Comparison of ENCODE assay signal across 10 cellular contexts in genomic region chr10:44628921-44629320, GRCh38.
DNase-seq lines count a peak whose midpoint lies in the region; ATAC-seq and TF ChIP-seq lines count a peak whose summit lies in the region.
"Had no signal": no experiment of that assay in that cellular context is flagged by ENCODE, and none has a peak within 500 bp of the region (broad histone marks: within the 10 kb centered on the region; RNA-seq: fewer than 3 reads in every experiment).

No MANE protein-coding gene starts in this region.

- no CpG with 5 or more reads among the region's 2 CpGs for WGBS in IMR-90 (ENCODE audit: extremely low coverage in 2 of 2, insufficient read length in 1 of 2), 2 experiments
- WGBS in mesendoderm (ENCODE audit: extremely low coverage, insufficient coverage, low lambda C conversion rate), result no CpG with 5 or more reads among the region's 2 CpGs

- POLR2A ChIA-PET in IMR-90 (lab: Charles Lee; ENCODE audit: unreplicated experiment), result no interaction called here

- H2BK120ac ChIP-seq in IMR-90 (ENCODE audit: low read depth, low read length) (peak overlapping the region; percentile 89), mesendoderm (ENCODE audit: low read depth, low read length) (no peak overlapping the region)

- H3K27me3 ChIP-seq in IMR-90 (ENCODE audit: control insufficient read depth, insufficient read depth, low read length) (no peaks in the 10 kb centered on the region), mesendoderm (ENCODE audit: insufficient read depth, low read length, poor library complexity) (no peaks in the 10 kb centered on the region)

- peak; percentile 81 for ATAC-seq in IMR-90 (ENCODE audit: low read depth)

- no peak for TF ChIP-seq RAD21 in IMR-90 (IDR thresholded peaks at IDR 0.05; ENCODE audit: low read length)

- TF ChIP-seq POLR2A in IMR-90 (IDR thresholded peaks at IDR 0.05; ENCODE audit: low read depth, low read length), result no peak

- no peak overlapping the region; the same call in 1 of the 2 replicates for H3K4me3 ChIP-seq in AG09309 (ENCODE audit: control insufficient read depth, low read depth, low read length)
- no peak overlapping the region for H3K4me3 ChIP-seq in IMR-90 (ENCODE audit: insufficient read depth, low read depth, low read length)
- no peak overlapping the region for H3K4me3 ChIP-seq in cardiac fibroblast (replicated peaks in 1 of 2; ENCODE audit: low read depth in 2 of 2, low read length in 2 of 2)
- H3K4me3 ChIP-seq in mesendoderm (ENCODE audit: low read length), result no peak overlapping the region

- H3K56ac ChIP-seq in IMR-90 (ENCODE audit: extremely low read depth, insufficient read depth, low read length), result peak overlapping the region; percentile 47; the same call in 1 of the 2 replicates
- H3K56ac ChIP-seq in mesendoderm (ENCODE audit: low read length), result no peak overlapping the region

- peak overlapping the region; percentile 75 for H2AFZ ChIP-seq in IMR-90 (replicated peaks; ENCODE audit: low read length, poor library complexity)

- H3K18ac ChIP-seq in IMR-90 (ENCODE audit: low read depth, low read length) (peak overlapping the region; percentile 81), mesendoderm (ENCODE audit: low read length) (peak overlapping the region; percentile 18)

- no peaks in the 10 kb centered on the region for H4K20me1 ChIP-seq in IMR-90 (ENCODE audit: insufficient read depth, low read length)

- dilution Hi-C loops in IMR-90 (cut with HindIII; ENCODE audit: low sequenced_read_pairs, unreplicated experiment), result no loop called here

- peak overlapping the region; percentile 93 for H2BK20ac ChIP-seq in IMR-90 (ENCODE audit: low read depth, low read length)

- H3K27ac ChIP-seq in IMR-90 (ENCODE audit: insufficient read depth, low read length) (peak overlapping the region; percentile 76), mesendoderm (ENCODE audit: low read depth, low read length) (no peak overlapping the region)

- H4K8ac ChIP-seq in IMR-90 (ENCODE audit: low read depth in 2 of 2, low read length in 2 of 2) (peak overlapping the region; percentile 34 to 81; a peak in 3 of 4 replicates), mesendoderm (ENCODE audit: low read depth, low read length) (peak overlapping the region; percentile 13)

- H3K23ac ChIP-seq in IMR-90 (ENCODE audit: low read depth, low read length) (peak overlapping the region; percentile 78), mesendoderm (ENCODE audit: low read length) (no peak overlapping the region)

- 0 out of 2 replicates have a peak, but pooled peaks cover 5% of the 10 kb centered on the region for H3K9me1 ChIP-seq in IMR-90 (ENCODE audit: insufficient read depth, low read length)

- TF ChIP-seq CTCF in AG09309 (IDR thresholded peaks at IDR 0.05; ENCODE audit: control insufficient read depth, insufficient read depth, low read depth, low read length, missing control alignments) (no peak), IMR-90 (conservative IDR thresholded peaks at IDR 0.05; ENCODE audit: low read depth, low read length) (no peak), cardiac fibroblast (IDR thresholded peaks at IDR 0.05; ENCODE audit: low read depth, low read length) (no peak)

- no peaks in the 10 kb centered on the region for H3K79me2 ChIP-seq in mesendoderm (ENCODE audit: control insufficient read depth, insufficient read depth, low read length)

- H4K5ac ChIP-seq in IMR-90 (ENCODE audit: low read depth, low read length) (peak overlapping the region; percentile 81), mesendoderm (ENCODE audit: low read length) (no peak overlapping the region)

- CTCF ChIA-PET in IMR-90 (lab: Yijun Ruan, JAX), result interaction anchor here (0.6 kb wide), 1 partner anchor 13 kb away, joined by 3 read pairs; no protein-coding TSS in a partner anchor

- H3K4me2 ChIP-seq in IMR-90 (ENCODE audit: low read depth, low read length), result peak overlapping the region; percentile 76
- H3K4me2 ChIP-seq in mesendoderm (ENCODE audit: low read length), result no peak overlapping the region

- H3K9ac ChIP-seq in IMR-90 (ENCODE audit: low read depth, low read length), result peak overlapping the region; percentile 49; the same call in 1 of the 2 replicates
- no peak overlapping the region for H3K9ac ChIP-seq in mesendoderm (ENCODE audit: low read length)

- H3K4ac ChIP-seq in IMR-90 (ENCODE audit: low read depth, low read length) (peak overlapping the region; percentile 76), mesendoderm (ENCODE audit: low read depth, low read length) (no peak overlapping the region)

- H3K4me1 ChIP-seq in IMR-90 (ENCODE audit: control insufficient read depth, insufficient read depth, low read length) (peaks cover 8% of the 10 kb centered on the region), mesendoderm (ENCODE audit: control insufficient read depth, low read depth, low read length) (no peaks in the 10 kb centered on the region)

- H2BK5ac ChIP-seq in IMR-90 (ENCODE audit: low read depth, low read length, poor library complexity, severe bottlenecking), result peak overlapping the region; percentile 60
- no peak overlapping the region for H2BK5ac ChIP-seq in mesendoderm (ENCODE audit: low read length)

- in situ Hi-C loops in IMR-90 (cut with MboI; ENCODE audit: low sequenced_read_pairs), result no loop called here

- DNase-seq in AG09309 (ENCODE audit: low read depth), result peak; percentile 80
- DNase-seq in IMR-90, result peak; percentile 86
- DNase-seq in cardiac fibroblast (ENCODE audit: low read depth in 2 of 2), result peak; percentile 95 to 96
- peak; percentile 49 for DNase-seq in mesendoderm
- DNase-seq in midbrain (lab: John Stamatoyannopoulos, UW), result no peak
- DNase-seq in KG1 (lab: John Stamatoyannopoulos, UW), result no peak
- DNase-seq in NCI-H146 treated with DMSO at 0.1 percent for 48 hours (lab: John Stamatoyannopoulos, UW; ENCODE audit: unreplicated experiment), result no peak
- DNase-seq in activated CD4-positive, CD25-positive, alpha-beta regulatory T cell (lab: John Stamatoyannopoulos, UW), result no peak
- DNase-seq: NCI-H1417, nephron progenitor cell had no signal

- no TSS peak for BruUV-seq in IMR-90 (replicated peaks; lab: Mats Ljungman, UMichigan)

- H3K79me1 ChIP-seq in IMR-90 (ENCODE audit: low read depth in 1 of 2, low read length in 2 of 2) (no peaks in the 10 kb centered on the region), mesendoderm (ENCODE audit: low read length) (no peaks in the 10 kb centered on the region)

- no peaks in the 10 kb centered on the region for H3K36me3 ChIP-seq in IMR-90 (ENCODE audit: control insufficient read depth, insufficient read depth, low read length)
- no peaks in the 10 kb centered on the region for H3K36me3 ChIP-seq in mesendoderm (ENCODE audit: control insufficient read depth, insufficient read depth, low read length)

- peak overlapping the region; percentile 81 for H3K14ac ChIP-seq in IMR-90 (replicated peaks; ENCODE audit: low read depth, low read length)

- H2AK5ac ChIP-seq in IMR-90 (ENCODE audit: low read depth, low read length) (peak overlapping the region; percentile 80), mesendoderm (ENCODE audit: low read length) (no peak overlapping the region)

- no peaks in the 10 kb centered on the region for H3K9me3 ChIP-seq in IMR-90 (ENCODE audit: control insufficient read depth, insufficient read depth, low read length)

- H4K91ac ChIP-seq in IMR-90 (ENCODE audit: insufficient read depth, low read depth, low read length), result peak overlapping the region; percentile 77

- no peak overlapping the region for H2AK9ac ChIP-seq in IMR-90 (replicated peaks; ENCODE audit: low read depth, low read length, poor library complexity)

- H2BK15ac ChIP-seq in IMR-90 (ENCODE audit: low read depth, low read length) (peak overlapping the region; percentile 54; the same call in 2 of the 3 replicates), mesendoderm (replicated peaks; ENCODE audit: low read depth) (no peak overlapping the region)

- intact Hi-C loops in IMR-90 (cut with micrococcal nuclease), result no loop called here

TF ChIP-seq in IMR-90, 13 proteins besides CTCF, POLR2A, EP300 and RAD21:
- TF ChIP-seq FOS (IDR thresholded peaks at IDR 0.05; ENCODE audit: low read depth, low read length), result peak; percentile 34; the same call in 1 of the 2 replicates
- no peak for TF ChIP-seq RFX5 (IDR thresholded peaks at IDR 0.05; ENCODE audit: low read depth, low read length)
- TF ChIP-seq NFE2L2 (IDR thresholded peaks at IDR 0.05; ENCODE audit: low read depth, low read length), result peak; percentile 100
- peak; percentile 73 for TF ChIP-seq CEBPB (IDR thresholded peaks at IDR 0.05; ENCODE audit: low read depth, low read length)
- no peak for TF ChIP-seq CHD1 (IDR thresholded peaks at IDR 0.05; ENCODE audit: low read depth, low read length)
- no peak for TF ChIP-seq BHLHE40 (IDR thresholded peaks at IDR 0.05; ENCODE audit: low read depth, low read length)
- TF ChIP-seq MAZ (IDR thresholded peaks at IDR 0.05; ENCODE audit: borderline replicate concordance, low read depth, low read length), result peak; percentile 14; the same call in 1 of the 2 replicates
- peak; percentile 99 for TF ChIP-seq MAFK (IDR thresholded peaks at IDR 0.05; ENCODE audit: low read depth, low read length)
- no peak for TF ChIP-seq SMC3 (IDR thresholded peaks at IDR 0.05; ENCODE audit: low read depth, low read length)

Comparison
In these comparisons a context has a peak if more than half of its experiments do, and no peak if none do; other contexts are left out.
1. DNase-seq: peak in AG09309 (single experiment), IMR-90 (single experiment), cardiac fibroblast (2 of 2) and mesendoderm (single experiment); none in midbrain (single experiment), KG1 (single experiment), NCI-H146 treated with DMSO at 0.1 percent for 48 hours (single experiment) and activated CD4-positive, CD25-positive, alpha-beta regulatory T cell (0 of 4).